ENCODE assay signal across 10 cellular contexts in genomic region chr11:12187399-12187798, GRCh38.
A peak's percentile ranks its signal among the peaks of the same experiment; 100 is the strongest.
DNase-seq lines count a peak whose midpoint lies in the region; ATAC-seq, FAIRE-seq and TF ChIP-seq lines count a peak whose summit lies in the region.
"Had no signal": no experiment of that assay in that cellular context is flagged by ENCODE, and none has a peak within 500 bp of the region (broad histone marks: within the 10 kb centered on the region; RNA-seq: fewer than 3 reads in every experiment).

No MANE protein-coding gene starts in this region.

- H3K36me3 Mint-ChIP-seq in nephron (ENCODE audit: low read depth) = no peaks in the 10 kb centered on the region
- peaks cover 0 to 2% of the 10 kb centered on the region in 2 donors for H3K36me3 Mint-ChIP-seq in stimulated activated naive B cell treated with anti-CD40 and anti-IgM and Interleukin-4, amounts not matched to agents 10 μg/mL and 1 μg/mL and 100 μg/mL, for 72 hours

- peak; percentile 90 for DNase-seq in Daoy (ENCODE audit: low read depth)
- DNase-seq in HK-2 (ENCODE audit: unreplicated experiment) = peak; percentile 56
- peak; percentile 38 for DNase-seq in activated T-helper 9 cell treated with anti-CD3 and anti-CD28 coated beads, Interleukin-2, amount 50 U/mL, for 16 hours (ENCODE audit: low read depth)
- no peak for DNase-seq in T1000 (lab: John Stamatoyannopoulos, UW)
- DNase-seq in HTR-8/SVneo (ENCODE audit: insufficient read length, low spot score) = no peak
- DNase-seq in stimulated activated naive B cell treated with anti-CD40 and anti-IgM and Interleukin-4, amounts not matched to agents 10 μg/mL and 1 μg/mL and 100 μg/mL, for 72 hours = no peak
- no peak for DNase-seq in DMS53 treated with DMSO at 0.1 percent for 48 hours (lab: John Stamatoyannopoulos, UW; ENCODE audit: unreplicated experiment)
- DNase-seq: activated naive CD8-positive, alpha-beta T cell treated with anti-CD3 and anti-CD28 coated beads, Interleukin-2, amount 10 ng/mL, durations not matched to agents 7 days and 5 days; NCI-H1092 had no signal

- H3K27me3 Mint-ChIP-seq in nephron (ENCODE audit: low read depth) = no peaks in the 10 kb centered on the region
- peaks cover 0 to 18% of the 10 kb centered on the region in 2 donors for H3K27me3 Mint-ChIP-seq in stimulated activated naive B cell treated with anti-CD40 and anti-IgM and Interleukin-4, amounts not matched to agents 10 μg/mL and 1 μg/mL and 100 μg/mL, for 72 hours
- H3K27me3 Mint-ChIP-seq: activated naive CD8-positive, alpha-beta T cell treated with anti-CD3 and anti-CD28 coated beads, Interleukin-2, amount 10 ng/mL, durations not matched to agents 7 days and 5 days had no signal

- peaks cover 40% of the 10 kb centered on the region for H3K4me1 Mint-ChIP-seq in nephron
- peaks cover 13 to 25% of the 10 kb centered on the region in 2 donors for H3K4me1 Mint-ChIP-seq in stimulated activated naive B cell treated with anti-CD40 and anti-IgM and Interleukin-4, amounts not matched to agents 10 μg/mL and 1 μg/mL and 100 μg/mL, for 72 hours

- no peak for FAIRE-seq in HTR-8/SVneo (lab: Jason Lieb, UNC)

- H3K27ac Mint-ChIP-seq in nephron = peak overlapping the region in 2 of 3 experiments; percentile 22 to 72
- no peak overlapping the region for H3K27ac Mint-ChIP-seq in stimulated activated naive B cell treated with anti-CD40 and anti-IgM and Interleukin-4, amounts not matched to agents 10 μg/mL and 1 μg/mL and 100 μg/mL, for 72 hours
- H3K27ac Mint-ChIP-seq: activated naive CD8-positive, alpha-beta T cell treated with anti-CD3 and anti-CD28 coated beads, Interleukin-2, amount 10 ng/mL, durations not matched to agents 7 days and 5 days had no signal

- no peak for TF ChIP-seq CTCF in nephron (IDR thresholded peaks at IDR 0.05; ENCODE audit: unreplicated experiment in 3 of 3)

- H3K9me3 Mint-ChIP-seq in nephron = no peaks in the 10 kb centered on the region
- no peaks in the 10 kb centered on the region for H3K9me3 Mint-ChIP-seq in stimulated activated naive B cell treated with anti-CD40 and anti-IgM and Interleukin-4, amounts not matched to agents 10 μg/mL and 1 μg/mL and 100 μg/mL, for 72 hours
- H3K9me3 Mint-ChIP-seq: activated naive CD8-positive, alpha-beta T cell treated with anti-CD3 and anti-CD28 coated beads, Interleukin-2, amount 10 ng/mL, durations not matched to agents 7 days and 5 days had no signal

- no peak overlapping the region for H3K4me3 Mint-ChIP-seq in nephron
- H3K4me3 Mint-ChIP-seq in stimulated activated naive B cell treated with anti-CD40 and anti-IgM and Interleukin-4, amounts not matched to agents 10 μg/mL and 1 μg/mL and 100 μg/mL, for 72 hours = no peak overlapping the region
- H3K4me3 Mint-ChIP-seq: activated naive CD8-positive, alpha-beta T cell treated with anti-CD3 and anti-CD28 coated beads, Interleukin-2, amount 10 ng/mL, durations not matched to agents 7 days and 5 days had no signal

- ATAC-seq in stimulated activated naive B cell treated with anti-CD40 and anti-IgM and Interleukin-4, amounts not matched to agents 10 μg/mL and 1 μg/mL and 100 μg/mL, for 72 hours (replicated peaks) = no peak

Comparison
In these comparisons a context has a peak if more than half of its experiments do, and no peak if none do; other contexts are left out.
1. DNase-seq: peak in Daoy (single experiment), HK-2 (single experiment) and activated T-helper 9 cell treated with anti-CD3 and anti-CD28 coated beads, Interleukin-2, amount 50 U/mL, for 16 hours (single experiment); none in T1000 (single experiment), HTR-8/SVneo (single experiment), stimulated activated naive B cell treated with anti-CD40 and anti-IgM and Interleukin-4, amounts not matched to agents 10 μg/mL and 1 μg/mL and 100 μg/mL, for 72 hours (single experiment) and DMS53 treated with DMSO at 0.1 percent for 48 hours (single experiment).